8 cellular contexts compared by ENCODE assay signal in genomic region chr1:204989266-204990058, GRCh38. TPM values are rescaled to one million over a fixed set of nuclear protein-coding genes. Genes with fewer than 3 reads are reported as not detected.
A peak's percentile ranks its signal among the peaks of the same experiment; 100 is the strongest.
DNase-seq lines count a peak whose midpoint lies in the region; ATAC-seq and FAIRE-seq lines count a peak whose summit lies in the region.

No MANE protein-coding gene starts in this region.

- H3K9me3 Mint-ChIP-seq in stimulated activated effector memory CD8-positive, alpha-beta T cell treated with anti-CD3 and anti-CD28 coated beads, Interleukin-12 subunit alpha, Interleukin-12 subunit beta, amount 100 ng/mL, for 72 hours = no peaks in the 10 kb centered on the region

- in situ Hi-C loops in Caki2 (cut with HindIII; ENCODE audit: low pct_unique_long_range_greater_than_20kb, low sequenced_read_pairs) = no loop called here

- peak; percentile 63 for FAIRE-seq in HTR-8/SVneo (lab: Jason Lieb, UNC)

- DNase-seq in Caki2 (ENCODE audit: low read depth) (peak; percentile 79), HTR-8/SVneo (ENCODE audit: insufficient read length, low spot score) (peak; percentile 96), NOMO-1 (lab: John Stamatoyannopoulos, UW; ENCODE audit: unreplicated experiment in 2 of 2) (peak; percentile 38 to 46), epithelial cell of prostate (ENCODE audit: low read depth, low spot score) (peak; percentile 36), middle frontal gyrus (ENCODE audit: extremely low spot score, low spot score) (peak; percentile 72), T1000 (lab: John Stamatoyannopoulos, UW) (no peak)
- DNase-seq in activated CD8-positive, alpha-beta memory T cell treated with anti-CD3 and anti-CD28 coated beads, Interleukin-2, amount 50 U/mL, for 24 hours (ENCODE audit: extremely low read depth) = peak; percentile 6
- peak; percentile 45 to 75 for DNase-seq in stimulated activated effector memory CD8-positive, alpha-beta T cell treated with anti-CD3 and anti-CD28 coated beads, Interleukin-12 subunit alpha, Interleukin-12 subunit beta, amount 100 ng/mL, for 72 hours (ENCODE audit: low spot score in 2 of 2)

- H3K4me3 Mint-ChIP-seq in stimulated activated effector memory CD8-positive, alpha-beta T cell treated with anti-CD3 and anti-CD28 coated beads, Interleukin-12 subunit alpha, Interleukin-12 subunit beta, amount 100 ng/mL, for 72 hours = no peak overlapping the region

- H3K27ac ChIP-seq in epithelial cell of prostate = no peak overlapping the region

- H3K27ac Mint-ChIP-seq in stimulated activated effector memory CD8-positive, alpha-beta T cell treated with anti-CD3 and anti-CD28 coated beads, Interleukin-12 subunit alpha, Interleukin-12 subunit beta, amount 100 ng/mL, for 72 hours = no peak overlapping the region

- peaks cover 13% of the 10 kb centered on the region for H3K4me1 Mint-ChIP-seq in stimulated activated effector memory CD8-positive, alpha-beta T cell treated with anti-CD3 and anti-CD28 coated beads, Interleukin-12 subunit alpha, Interleukin-12 subunit beta, amount 100 ng/mL, for 72 hours

- no peaks in the 10 kb centered on the region for H3K36me3 Mint-ChIP-seq in stimulated activated effector memory CD8-positive, alpha-beta T cell treated with anti-CD3 and anti-CD28 coated beads, Interleukin-12 subunit alpha, Interleukin-12 subunit beta, amount 100 ng/mL, for 72 hours

- ATAC-seq in stimulated activated effector memory CD8-positive, alpha-beta T cell treated with anti-CD3 and anti-CD28 coated beads, Interleukin-12 subunit alpha, Interleukin-12 subunit beta, amount 100 ng/mL, for 72 hours = peak; percentile 68

RNA-seq across cellular contexts. Expression of gene CNTN2, which starts 53.5 kb away (rescaled TPM):
- total RNA-seq in Caki2 (2014; rRNA removed; shearing (Covaris generic); ENCODE audit: low replicate concordance) = 0.30 TPM in 1 of 2 replicates, not detected in the other
